In genomic region chr16:13436641-13437423, GRCh38 we compare ENCODE assay signal across 10 cellular contexts.
DNase-seq lines count a peak whose midpoint lies in the region; ATAC-seq and TF ChIP-seq lines count a peak whose summit lies in the region.
"Had no signal": no experiment of that assay in that cellular context is flagged by ENCODE, and none has a peak within 500 bp of the region (broad histone marks: within the 10 kb centered on the region; RNA-seq: fewer than 3 reads in every experiment).

No MANE protein-coding gene starts in this region.

- no peak overlapping the region for H3K27ac ChIP-seq in foreskin keratinocyte
- H3K27ac ChIP-seq in gastrocnemius medialis: no peak overlapping the region
- H3K27ac ChIP-seq: HL-60 had no signal

- no peaks in the 10 kb centered on the region for H3K4me1 ChIP-seq in foreskin keratinocyte
- no peaks in the 10 kb centered on the region for H3K4me1 ChIP-seq in gastrocnemius medialis

- H3K36me3 ChIP-seq in H7 (replicated peaks; ENCODE audit: control insufficient read depth, insufficient read depth, low read length) (no peaks in the 10 kb centered on the region), gastrocnemius medialis (no peaks in the 10 kb centered on the region)

- no peak overlapping the region for H3K4me3 Mint-ChIP-seq in activated T-helper 17 cell treated with anti-CD3 and anti-CD28 coated beads, Interleukin-2, amount 50 U/mL, for 72 hours
- H3K4me3 Mint-ChIP-seq: CD14-positive monocyte had no signal

- DNase-seq in A172 (ENCODE audit: low spot score) (peak; percentile 83), NCI-H146 treated with DMSO at 0.1 percent for 48 hours (lab: John Stamatoyannopoulos, UW; ENCODE audit: unreplicated experiment) (no peak), H7 (no peak), foreskin keratinocyte (no peak), gastrocnemius medialis (no peak)

- H3K4me3 ChIP-seq in H7 (ENCODE audit: insufficient read depth, low read depth, low read length): no peak overlapping the region
- H3K4me3 ChIP-seq in gastrocnemius medialis: no peak overlapping the region

- H3K27me3 ChIP-seq in H7 (ENCODE audit: control insufficient read depth, insufficient read depth, low read length): no peaks in the 10 kb centered on the region
- no peaks in the 10 kb centered on the region for H3K27me3 ChIP-seq in foreskin keratinocyte
- no peaks in the 10 kb centered on the region for H3K27me3 ChIP-seq in gastrocnemius medialis

- ATAC-seq in GM18870 (IDR thresholded peaks at IDR 0.05; ENCODE audit: unreplicated experiment): peak; percentile 78
- peak; percentile 74 for ATAC-seq in HG02981 (IDR thresholded peaks at IDR 0.05; ENCODE audit: unreplicated experiment)
- peak; percentile 28 for ATAC-seq in activated T-helper 17 cell treated with anti-CD3 and anti-CD28 coated beads, Interleukin-2, amount 50 U/mL, for 72 hours (replicated peaks)
- ATAC-seq in foreskin keratinocyte: no peak
- ATAC-seq in gastrocnemius medialis: no peak

- H3K9me3 Mint-ChIP-seq in activated T-helper 17 cell treated with anti-CD3 and anti-CD28 coated beads, Interleukin-2, amount 50 U/mL, for 72 hours: peaks cover 6% of the 10 kb centered on the region

- no peaks in the 10 kb centered on the region for H3K4me1 Mint-ChIP-seq in activated T-helper 17 cell treated with anti-CD3 and anti-CD28 coated beads, Interleukin-2, amount 50 U/mL, for 72 hours
- H3K4me1 Mint-ChIP-seq: CD14-positive monocyte had no signal

- H3K9me3 ChIP-seq in gastrocnemius medialis: no peaks in the 10 kb centered on the region

- H3K36me3 Mint-ChIP-seq in activated T-helper 17 cell treated with anti-CD3 and anti-CD28 coated beads, Interleukin-2, amount 50 U/mL, for 72 hours (ENCODE audit: low read depth): no peaks in the 10 kb centered on the region
- H3K36me3 Mint-ChIP-seq: CD14-positive monocyte had no signal

- in situ Hi-C loops in gastrocnemius medialis (cut with MboI; ENCODE audit: low sequenced_read_pairs in 4 of 4): no loop called here

- no peaks in the 10 kb centered on the region for H3K27me3 Mint-ChIP-seq in activated T-helper 17 cell treated with anti-CD3 and anti-CD28 coated beads, Interleukin-2, amount 50 U/mL, for 72 hours

- intact Hi-C loops in gastrocnemius medialis (cut with DNase I; ENCODE audit: low total_unique reads): no loop called here

- TF ChIP-seq CTCF in foreskin keratinocyte (conservative IDR thresholded peaks at IDR 0.05): no peak
- TF ChIP-seq CTCF in gastrocnemius medialis (IDR thresholded peaks at IDR 0.05 in 4 of 5, conservative IDR thresholded peaks at IDR 0.05 in 1 of 5): no peak

- TF ChIP-seq POLR2A in gastrocnemius medialis (IDR thresholded peaks at IDR 0.05): no peak

- H3K27ac Mint-ChIP-seq in activated T-helper 17 cell treated with anti-CD3 and anti-CD28 coated beads, Interleukin-2, amount 50 U/mL, for 72 hours: no peak overlapping the region

Comparison
In these comparisons a context has a peak if more than half of its experiments do, and no peak if none do; other contexts are left out.
1. ATAC-seq: peak in GM18870 (single experiment), HG02981 (single experiment) and activated T-helper 17 cell treated with anti-CD3 and anti-CD28 coated beads, Interleukin-2, amount 50 U/mL, for 72 hours (single experiment); none in foreskin keratinocyte (single experiment) and gastrocnemius medialis (0 of 2).